ENCODE assay signal across 16 cellular contexts in genomic region chr14:71380271-71380670, GRCh38. TPM values are rescaled to one million over a fixed set of nuclear protein-coding genes. Genes with fewer than 3 reads are reported as not detected.
DNase-seq lines count a peak whose midpoint lies in the region; ATAC-seq and TF ChIP-seq lines count a peak whose summit lies in the region.
"Had no signal": no experiment of that assay in that cellular context is flagged by ENCODE, and none has a peak within 500 bp of the region (broad histone marks: within the 10 kb centered on the region; RNA-seq: fewer than 3 reads in every experiment).

No MANE protein-coding gene starts in this region.

- H3K27me3 ChIP-seq in cardiac muscle cell (no peaks in the 10 kb centered on the region), heart left ventricle (no peaks in the 10 kb centered on the region), brain microvascular endothelial cell (replicated peaks) (no peaks in the 10 kb centered on the region), suprapubic skin (no peaks in the 10 kb centered on the region)
- H3K27me3 ChIP-seq: tibial artery had no signal

- intact Hi-C loops in heart left ventricle (cut with DNase I) = no loop called here

- H3K36me3 ChIP-seq in cardiac muscle cell = no peaks in the 10 kb centered on the region
- H3K36me3 ChIP-seq in heart left ventricle = no peaks in the 10 kb centered on the region
- H3K36me3 ChIP-seq in brain microvascular endothelial cell (replicated peaks) = no peaks in the 10 kb centered on the region
- no peaks in the 10 kb centered on the region for H3K36me3 ChIP-seq in suprapubic skin
- H3K36me3 ChIP-seq: tibial artery had no signal

- H3K4me1 ChIP-seq in cardiac muscle cell (ENCODE audit: low read depth) = peaks cover 13% of the 10 kb centered on the region
- peaks cover 0 to 14% (median 0%) of the 10 kb centered on the region in 12 donors for H3K4me1 ChIP-seq in heart left ventricle
- peaks cover 17% of the 10 kb centered on the region for H3K4me1 ChIP-seq in suprapubic skin
- H3K4me1 ChIP-seq: A549 had no signal

- 60 to 76% (median 70%) methylated on average over 2 of the region's 2 CpGs for WGBS in heart left ventricle, 4 donors
- 55% methylated on average over 2 of the region's 2 CpGs for WGBS in suprapubic skin

- DNase-seq in cardiac muscle cell (ENCODE audit: low read depth in 1 of 2, low spot score in 1 of 2) (peak; percentile 66 to 97), heart left ventricle (no peak), brain microvascular endothelial cell (peak; percentile 53), kidney glomerular epithelial cell (lab: John Stamatoyannopoulos, UW) (peak; percentile 43), NCI-H1417 (lab: John Stamatoyannopoulos, UW) (no peak), suprapubic skin (ENCODE audit: low spot score in 2 of 2) (no peak), NCI-H146 (lab: John Stamatoyannopoulos, UW) (no peak)
- DNase-seq: activated CD8-positive, alpha-beta T cell treated with anti-CD3 and anti-CD28 coated beads, Interleukin-2, amount 10 ng/mL, durations not matched to agents 7 days and 5 days; DMS79 treated with DMSO at 0.1 percent for 48 hours; foreskin fibroblast; NCI-H446; stimulated activated CD4-positive, alpha-beta T cell treated with anti-CD3 and anti-CD28 coated beads, Interleukin-12 subunit alpha, Interleukin-12 subunit beta, amount 100 ng/mL, for 4 hours; tibial artery had no signal

- TF ChIP-seq CTCF in cardiac muscle cell (IDR thresholded peaks at IDR 0.05; ENCODE audit: low read depth, low read length) (no peak), heart left ventricle (IDR thresholded peaks at IDR 0.05) (no peak), brain microvascular endothelial cell (IDR thresholded peaks at IDR 0.05; ENCODE audit: low read depth, low read length, missing control alignments) (no peak), suprapubic skin (IDR thresholded peaks at IDR 0.05) (no peak)

- ATAC-seq in heart left ventricle (no peak), GM19463 (IDR thresholded peaks at IDR 0.05; ENCODE audit: unreplicated experiment) (no peak)
- ATAC-seq: A549; activated CD8-positive, alpha-beta T cell treated with anti-CD3 and anti-CD28 coated beads, Interleukin-2, amount 10 ng/mL, durations not matched to agents 7 days and 5 days had no signal

- no peak overlapping the region for H3K4me3 ChIP-seq in cardiac muscle cell
- H3K4me3 ChIP-seq in heart left ventricle = no peak overlapping the region
- H3K4me3 ChIP-seq in brain microvascular endothelial cell (ENCODE audit: low read depth, low read length) = no peak overlapping the region
- H3K4me3 ChIP-seq in suprapubic skin = no peak overlapping the region
- H3K4me3 ChIP-seq: A549, PC-9, tibial artery had no signal

- TF ChIP-seq POLR2A in heart left ventricle (IDR thresholded peaks at IDR 0.05) (no peak), suprapubic skin (IDR thresholded peaks at IDR 0.05) (no peak)

- H3K27ac ChIP-seq in cardiac muscle cell (peak overlapping the region; percentile 88), heart left ventricle (no peak overlapping the region), brain microvascular endothelial cell (peak overlapping the region; percentile 39), suprapubic skin (no peak overlapping the region)
- H3K27ac ChIP-seq: A549, PC-9, tibial artery had no signal

- in situ Hi-C loops in brain microvascular endothelial cell (cut with HindIII; ENCODE audit: low pct_ligation_motif_present, low sequenced_read_pairs) = no loop called here

- no peak for TF ChIP-seq EP300 in suprapubic skin (IDR thresholded peaks at IDR 0.05)

- H3K9me3 ChIP-seq in cardiac muscle cell (ENCODE audit: low read depth) (no peaks in the 10 kb centered on the region), heart left ventricle (no peaks in the 10 kb centered on the region), suprapubic skin (no peaks in the 10 kb centered on the region)
- H3K9me3 ChIP-seq: A549, tibial artery had no signal

RNA-seq across cellular contexts. Expression of gene SIPA1L1, which starts 60.0 kb away (rescaled TPM):
- total RNA-seq in cardiac muscle cell = 10.7 and 20.0 TPM in 2 replicates
- polyA plus RNA-seq in cardiac muscle cell = 20.5 and 23.7 TPM in 2 replicates
- 10 to 100 TPM in 3 of 9 donors, 1 to 10 TPM in 6; 4.1 to 17.9 (median 7.7) TPM for total RNA-seq in heart left ventricle
- polyA plus RNA-seq in heart left ventricle = 1 to 10 TPM; 3.8 to 6.6 TPM
- total RNA-seq in suprapubic skin = 10 to 100 TPM; 38.4 to 64.4 (median 46.7) TPM

Comparison
In these comparisons a context has a peak if more than half of its experiments do, and no peak if none do; other contexts are left out.
1. DNase-seq: peak in cardiac muscle cell (2 of 2), brain microvascular endothelial cell (single experiment) and kidney glomerular epithelial cell (single experiment); none in heart left ventricle (0 of 5), NCI-H1417 (0 of 3), suprapubic skin (0 of 2) and NCI-H146 (single experiment).
2. H3K27ac ChIP-seq: peak in cardiac muscle cell (single experiment) and brain microvascular endothelial cell (single experiment); none in heart left ventricle (0 of 12) and suprapubic skin (single experiment).